Comparison of ENCODE assay signal across 1 cellular context in genomic region chr11:118929496-118930151, GRCh38.
A peak's percentile ranks its signal among the peaks of the same experiment; 100 is the strongest.
TF ChIP-seq lines count a peak whose summit lies in the region.

No MANE protein-coding gene starts in this region.

TF ChIP-seq in SK-N-SH, 30 proteins besides CTCF, POLR2A, EP300 and RAD21 (continued from another document):
- TF ChIP-seq, protein P1, sequence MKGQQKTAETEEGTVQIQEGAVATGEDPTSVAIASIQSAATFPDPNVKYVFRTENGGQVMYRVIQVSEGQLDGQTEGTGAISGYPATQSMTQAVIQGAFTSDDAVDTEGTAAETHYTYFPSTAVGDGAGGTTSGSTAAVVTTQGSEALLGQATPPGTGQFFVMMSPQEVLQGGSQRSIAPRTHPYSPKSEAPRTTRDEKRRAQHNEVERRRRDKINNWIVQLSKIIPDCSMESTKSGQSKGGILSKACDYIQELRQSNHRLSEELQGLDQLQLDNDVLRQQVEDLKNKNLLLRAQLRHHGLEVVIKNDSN (IDR thresholded peaks at IDR 0.05; ENCODE audit: borderline replicate concordance, low read depth): no peak
- TF ChIP-seq GATA2 (CRISPR knock-in tag; IDR thresholded peaks at IDR 0.05) (no peak), RCOR1 (IDR thresholded peaks at IDR 0.05; ENCODE audit: low read length) (no peak; the same call in 1 of the 2 replicates), SIN3A (IDR thresholded peaks at IDR 0.05; ENCODE audit: borderline replicate concordance, low read depth, low read length) (peak; percentile 1; the same call in 1 of the 2 replicates), CHD2 (IDR thresholded peaks at IDR 0.05; ENCODE audit: low read length, partially characterized antibody) (peak; percentile 56), POLR2AphosphoS5 (IDR thresholded peaks at IDR 0.05; ENCODE audit: low read depth, low read length) (no peak), NFIC (IDR thresholded peaks at IDR 0.05; ENCODE audit: borderline replicate concordance) (no peak), USF2 (IDR thresholded peaks at IDR 0.05; ENCODE audit: borderline replicate concordance, low read depth, low read length) (no peak), MEF2A (IDR thresholded peaks at IDR 0.05; ENCODE audit: borderline replicate concordance, low read depth) (no peak), JUND (IDR thresholded peaks at IDR 0.05) (no peak), MXI1 (IDR thresholded peaks at IDR 0.05; ENCODE audit: low read depth, low read length) (no peak; the same call in 1 of the 2 replicates), FOXM1 (IDR thresholded peaks at IDR 0.05; ENCODE audit: low read depth) (no peak), TCF12 (IDR thresholded peaks at IDR 0.05) (peak; percentile 32; the same call in 1 of the 2 replicates), TEAD4 (IDR thresholded peaks at IDR 0.05; ENCODE audit: borderline replicate concordance, insufficient read depth) (no peak), TAF1 (IDR thresholded peaks at IDR 0.05; ENCODE audit: borderline replicate concordance, low read depth, low read length) (no peak), RFX5 (IDR thresholded peaks at IDR 0.05; ENCODE audit: low read length) (no peak), FOXJ3 (CRISPR knock-in tag; IDR thresholded peaks at IDR 0.05) (no peak), FOSL2 (IDR thresholded peaks at IDR 0.05; ENCODE audit: borderline replicate concordance, low read depth) (no peak), PBX3 (IDR thresholded peaks at IDR 0.05) (peak; percentile 18; the same call in 1 of the 2 replicates), NRF1 (IDR thresholded peaks at IDR 0.05; ENCODE audit: low read depth, low read length) (no peak), YY1 (IDR thresholded peaks at IDR 0.05; ENCODE audit: low read depth) (0 out of 2 replicates have a peak, but pooled peaks have one; percentile 15), RXRA (IDR thresholded peaks at IDR 0.05; ENCODE audit: borderline replicate concordance, low read depth) (no peak)
- TF ChIP-seq, protein P2, sequence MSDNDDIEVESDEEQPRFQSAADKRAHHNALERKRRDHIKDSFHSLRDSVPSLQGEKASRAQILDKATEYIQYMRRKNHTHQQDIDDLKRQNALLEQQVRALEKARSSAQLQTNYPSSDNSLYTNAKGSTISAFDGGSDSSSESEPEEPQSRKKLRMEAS (IDR thresholded peaks at IDR 0.05; ENCODE audit: low read depth): no peak
- TF ChIP-seq, protein P3, sequence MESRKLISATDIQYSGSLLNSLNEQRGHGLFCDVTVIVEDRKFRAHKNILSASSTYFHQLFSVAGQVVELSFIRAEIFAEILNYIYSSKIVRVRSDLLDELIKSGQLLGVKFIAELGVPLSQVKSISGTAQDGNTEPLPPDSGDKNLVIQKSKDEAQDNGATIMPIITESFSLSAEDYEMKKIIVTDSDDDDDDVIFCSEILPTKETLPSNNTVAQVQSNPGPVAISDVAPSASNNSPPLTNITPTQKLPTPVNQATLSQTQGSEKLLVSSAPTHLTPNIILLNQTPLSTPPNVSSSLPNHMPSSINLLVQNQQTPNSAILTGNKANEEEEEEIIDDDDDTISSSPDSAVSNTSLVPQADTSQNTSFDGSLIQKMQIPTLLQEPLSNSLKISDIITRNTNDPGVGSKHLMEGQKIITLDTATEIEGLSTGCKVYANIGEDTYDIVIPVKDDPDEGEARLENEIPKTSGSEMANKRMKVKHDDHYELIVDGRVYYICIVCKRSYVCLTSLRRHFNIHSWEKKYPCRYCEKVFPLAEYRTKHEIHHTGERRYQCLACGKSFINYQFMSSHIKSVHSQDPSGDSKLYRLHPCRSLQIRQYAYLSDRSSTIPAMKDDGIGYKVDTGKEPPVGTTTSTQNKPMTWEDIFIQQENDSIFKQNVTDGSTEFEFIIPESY (IDR thresholded peaks at IDR 0.05; ENCODE audit: borderline replicate concordance, low read depth): no peak
- TF ChIP-seq, protein P4, sequence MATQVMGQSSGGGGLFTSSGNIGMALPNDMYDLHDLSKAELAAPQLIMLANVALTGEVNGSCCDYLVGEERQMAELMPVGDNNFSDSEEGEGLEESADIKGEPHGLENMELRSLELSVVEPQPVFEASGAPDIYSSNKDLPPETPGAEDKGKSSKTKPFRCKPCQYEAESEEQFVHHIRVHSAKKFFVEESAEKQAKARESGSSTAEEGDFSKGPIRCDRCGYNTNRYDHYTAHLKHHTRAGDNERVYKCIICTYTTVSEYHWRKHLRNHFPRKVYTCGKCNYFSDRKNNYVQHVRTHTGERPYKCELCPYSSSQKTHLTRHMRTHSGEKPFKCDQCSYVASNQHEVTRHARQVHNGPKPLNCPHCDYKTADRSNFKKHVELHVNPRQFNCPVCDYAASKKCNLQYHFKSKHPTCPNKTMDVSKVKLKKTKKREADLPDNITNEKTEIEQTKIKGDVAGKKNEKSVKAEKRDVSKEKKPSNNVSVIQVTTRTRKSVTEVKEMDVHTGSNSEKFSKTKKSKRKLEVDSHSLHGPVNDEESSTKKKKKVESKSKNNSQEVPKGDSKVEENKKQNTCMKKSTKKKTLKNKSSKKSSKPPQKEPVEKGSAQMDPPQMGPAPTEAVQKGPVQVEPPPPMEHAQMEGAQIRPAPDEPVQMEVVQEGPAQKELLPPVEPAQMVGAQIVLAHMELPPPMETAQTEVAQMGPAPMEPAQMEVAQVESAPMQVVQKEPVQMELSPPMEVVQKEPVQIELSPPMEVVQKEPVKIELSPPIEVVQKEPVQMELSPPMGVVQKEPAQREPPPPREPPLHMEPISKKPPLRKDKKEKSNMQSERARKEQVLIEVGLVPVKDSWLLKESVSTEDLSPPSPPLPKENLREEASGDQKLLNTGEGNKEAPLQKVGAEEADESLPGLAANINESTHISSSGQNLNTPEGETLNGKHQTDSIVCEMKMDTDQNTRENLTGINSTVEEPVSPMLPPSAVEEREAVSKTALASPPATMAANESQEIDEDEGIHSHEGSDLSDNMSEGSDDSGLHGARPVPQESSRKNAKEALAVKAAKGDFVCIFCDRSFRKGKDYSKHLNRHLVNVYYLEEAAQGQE (IDR thresholded peaks at IDR 0.05; ENCODE audit: low read depth, low read length): no peak
